ENCODE assay signal across 15 cellular contexts in the genomic region with DNA sequence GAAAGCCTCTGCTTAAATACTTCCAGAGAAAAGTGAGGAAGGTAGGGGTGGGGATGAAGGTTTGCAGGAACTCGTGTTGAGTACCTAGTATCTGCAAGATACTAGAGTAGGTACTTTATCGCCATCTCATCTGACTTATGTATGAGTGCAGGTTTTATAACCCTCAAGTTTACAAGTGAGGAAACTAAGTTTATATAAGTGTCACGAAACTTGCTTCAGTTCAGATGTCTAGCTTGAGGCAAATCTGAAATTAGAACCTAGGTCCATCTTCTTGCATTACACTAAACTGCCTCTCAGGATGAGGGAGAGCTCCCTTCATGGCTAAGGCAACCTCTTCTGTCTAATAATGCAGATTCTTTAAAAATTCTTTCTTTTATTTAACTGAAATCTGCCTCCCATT.
"Had no signal": no experiment of that assay in that cellular context is flagged by ENCODE, and none has a peak within 500 bp of the region (broad histone marks: within the 10 kb centered on the region; RNA-seq: fewer than 3 reads in every experiment).

No MANE protein-coding gene starts in this region.

- H3K36me3 Mint-ChIP-seq: activated CD4-positive, alpha-beta memory T cell treated with anti-CD3 and anti-CD28 coated beads for 36 hours; activated naive CD4-positive, alpha-beta T cell treated with anti-CD3 and anti-CD28 coated beads, Interleukin-2, amount 50 U/mL, for 24 hours; memory B cell; natural killer cell had no signal

- DNase-seq: activated CD4-positive, alpha-beta memory T cell treated with anti-CD3 and anti-CD28 coated beads for 36 hours; activated CD4-positive, alpha-beta T cell treated with anti-CD3 and anti-CD28 coated beads for 36 hours; activated CD8-positive, alpha-beta memory T cell treated with anti-CD3 and anti-CD28 coated beads, Interleukin-2, amount 10 ng/mL, durations not matched to agents 7 days and 5 days; activated T-cell treated with anti-CD3 and anti-CD28 coated beads, Interleukin-2, amount 50 U/mL, for 1 hour; effector memory CD4-positive, alpha-beta T cell; foreskin fibroblast; natural killer cell; nucleus accumbens; SIG-M5; stimulated activated CD4-positive, alpha-beta T cell treated with anti-CD3 and anti-CD28 coated beads, Interleukin-1b, Interleukin-23, amount 100 ng/mL, for 48 hours; stimulated activated naive CD8-positive, alpha-beta T cell treated with anti-CD3 and anti-CD28 coated beads, Interleukin-15, amount 100 ng/mL, for 72 hours; transverse colon had no signal

- H3K4me1 Mint-ChIP-seq: activated naive CD4-positive, alpha-beta T cell treated with anti-CD3 and anti-CD28 coated beads, Interleukin-2, amount 50 U/mL, for 24 hours; memory B cell; natural killer cell had no signal

- H3K27me3 Mint-ChIP-seq: activated CD4-positive, alpha-beta memory T cell treated with anti-CD3 and anti-CD28 coated beads for 36 hours; activated CD4-positive, alpha-beta T cell treated with anti-CD3 and anti-CD28 coated beads for 36 hours; activated naive CD4-positive, alpha-beta T cell treated with anti-CD3 and anti-CD28 coated beads, Interleukin-2, amount 50 U/mL, for 24 hours; stimulated activated naive CD8-positive, alpha-beta T cell treated with anti-CD3 and anti-CD28 coated beads, Interleukin-15, amount 100 ng/mL, for 72 hours had no signal

- H3K4me3 ChIP-seq: transverse colon had no signal

- H3K36me3 ChIP-seq: transverse colon had no signal

- H3K27me3 ChIP-seq: transverse colon had no signal

- H3K9me3 ChIP-seq: transverse colon had no signal

- H3K9me3 Mint-ChIP-seq: activated CD4-positive, alpha-beta memory T cell treated with anti-CD3 and anti-CD28 coated beads for 36 hours; activated naive CD4-positive, alpha-beta T cell treated with anti-CD3 and anti-CD28 coated beads, Interleukin-2, amount 50 U/mL, for 24 hours; memory B cell; natural killer cell; stimulated activated naive CD8-positive, alpha-beta T cell treated with anti-CD3 and anti-CD28 coated beads, Interleukin-15, amount 100 ng/mL, for 72 hours had no signal

- ATAC-seq: activated CD4-positive, alpha-beta T cell treated with anti-CD3 and anti-CD28 coated beads for 36 hours; activated CD8-positive, alpha-beta memory T cell treated with anti-CD3 and anti-CD28 coated beads, Interleukin-2, amount 10 ng/mL, durations not matched to agents 7 days and 5 days; natural killer cell; sciatic nerve; stimulated activated naive CD8-positive, alpha-beta T cell treated with anti-CD3 and anti-CD28 coated beads, Interleukin-15, amount 100 ng/mL, for 72 hours had no signal

- H3K27ac Mint-ChIP-seq: activated CD4-positive, alpha-beta memory T cell treated with anti-CD3 and anti-CD28 coated beads for 36 hours; activated CD4-positive, alpha-beta T cell treated with anti-CD3 and anti-CD28 coated beads for 36 hours; activated CD8-positive, alpha-beta memory T cell treated with anti-CD3 and anti-CD28 coated beads, Interleukin-2, amount 10 ng/mL, durations not matched to agents 7 days and 5 days; activated naive CD4-positive, alpha-beta T cell treated with anti-CD3 and anti-CD28 coated beads, Interleukin-2, amount 50 U/mL, for 24 hours; memory B cell; natural killer cell; stimulated activated naive CD8-positive, alpha-beta T cell treated with anti-CD3 and anti-CD28 coated beads, Interleukin-15, amount 100 ng/mL, for 72 hours had no signal

- H3K4me3 Mint-ChIP-seq: activated CD4-positive, alpha-beta memory T cell treated with anti-CD3 and anti-CD28 coated beads for 36 hours; activated CD4-positive, alpha-beta T cell treated with anti-CD3 and anti-CD28 coated beads for 36 hours; activated CD8-positive, alpha-beta memory T cell treated with anti-CD3 and anti-CD28 coated beads, Interleukin-2, amount 10 ng/mL, durations not matched to agents 7 days and 5 days; activated naive CD4-positive, alpha-beta T cell treated with anti-CD3 and anti-CD28 coated beads, Interleukin-2, amount 50 U/mL, for 24 hours; memory B cell; natural killer cell; stimulated activated naive CD8-positive, alpha-beta T cell treated with anti-CD3 and anti-CD28 coated beads, Interleukin-15, amount 100 ng/mL, for 72 hours had no signal
